Comparison of ENCODE assay signal across 9 cellular contexts in the genomic region with DNA sequence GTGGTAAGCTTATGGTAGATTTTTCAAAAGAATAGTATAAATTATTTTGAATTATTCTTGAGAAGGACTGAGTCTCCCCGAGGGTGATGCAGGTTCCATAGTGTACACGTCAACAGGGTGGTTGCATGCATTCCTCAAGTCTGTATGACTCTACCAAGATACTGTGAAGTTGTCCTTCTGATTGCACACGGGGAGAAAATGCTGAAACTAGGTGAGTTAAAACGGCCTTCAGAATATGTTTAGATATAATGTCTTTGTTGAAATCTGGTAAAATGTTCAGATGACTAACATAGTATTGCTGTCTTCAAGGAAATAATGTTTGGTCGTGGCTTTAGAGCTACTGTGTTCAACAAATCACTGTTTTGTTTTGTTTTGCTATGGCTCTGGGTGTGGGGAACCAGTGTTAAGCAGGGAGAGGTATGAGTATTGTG. TPM values are rescaled to one million over a fixed set of nuclear protein-coding genes. Genes with fewer than 3 reads are reported as not detected.
DNase-seq lines count a peak whose midpoint lies in the region; ATAC-seq and TF ChIP-seq lines count a peak whose summit lies in the region.
"Had no signal": no experiment of that assay in that cellular context is flagged by ENCODE, and none has a peak within 500 bp of the region (broad histone marks: within the 10 kb centered on the region; RNA-seq: fewer than 3 reads in every experiment).

No MANE protein-coding gene starts in this region.

- H3K4me3 ChIP-seq in skin epidermis: peak overlapping the region in 5 of 7 experiments; percentile 6 to 29 (median 14)
- H3K4me3 ChIP-seq: left lung had no signal

- H3K27me3 Mint-ChIP-seq in activated B cell treated with CpG ODN at 0.5 μM for 24 hours (no peaks in the 10 kb centered on the region), endothelial cell (ENCODE audit: unreplicated experiment) (peaks cover 2% of the 10 kb centered on the region)

- H3K9me3 Mint-ChIP-seq in activated B cell treated with CpG ODN at 0.5 μM for 24 hours (no peaks in the 10 kb centered on the region), endothelial cell (ENCODE audit: unreplicated experiment) (no peaks in the 10 kb centered on the region)

- CTCF ChIA-PET in activated B cell treated with CpG ODN at 0.5 μM for 24 hours (lab: Charles Lee): interaction anchor here (1.0 kb wide), 1 partner anchor 260 kb away, joined by 3 read pairs; no protein-coding TSS in a partner anchor

- peak overlapping the region in 19 of 21 experiments; percentile 7 to 85 (median 66) for H3K27ac ChIP-seq in skin epidermis

- POLR2A ChIA-PET in activated B cell treated with CpG ODN at 0.5 μM for 24 hours (lab: Charles Lee): interaction anchor here (0.6 to 18.3 kb wide), 7 partner anchors 9 to 262 kb away, joined by 3 to 388 read pairs (median 4); a partner anchor contains a TSS

- DNase-seq in activated B cell treated with CpG ODN at 0.5 μM for 24 hours (no peak), NCI-H2227 treated with DMSO at 0.1 percent for 48 hours (lab: John Stamatoyannopoulos, UW) (no peak), cerebellar nuclear complex (lab: John Stamatoyannopoulos, UW) (no peak), endothelial cell (ENCODE audit: low spot score) (no peak), NCI-H187 (lab: John Stamatoyannopoulos, UW) (no peak)
- DNase-seq: left lung had no signal

- H3K4me3 Mint-ChIP-seq in activated B cell treated with CpG ODN at 0.5 μM for 24 hours (peak overlapping the region; percentile 71), endothelial cell (ENCODE audit: unreplicated experiment) (no peak overlapping the region)

- no peak for TF ChIP-seq CTCF in activated B cell treated with CpG ODN at 0.5 μM for 24 hours (IDR thresholded peaks at IDR 0.05)
- no peak for TF ChIP-seq CTCF in endothelial cell (IDR thresholded peaks at IDR 0.05; ENCODE audit: unreplicated experiment)

- H3K27ac Mint-ChIP-seq in activated B cell treated with CpG ODN at 0.5 μM for 24 hours (peak overlapping the region; percentile 96), endothelial cell (ENCODE audit: unreplicated experiment) (no peak overlapping the region)

- peaks cover 98% of the 10 kb centered on the region for H3K4me1 Mint-ChIP-seq in activated B cell treated with CpG ODN at 0.5 μM for 24 hours
- H3K4me1 Mint-ChIP-seq in endothelial cell (ENCODE audit: unreplicated experiment): peaks cover 4% of the 10 kb centered on the region

- ATAC-seq in GM18909 (IDR thresholded peaks at IDR 0.05; ENCODE audit: poor library complexity, unreplicated experiment) (peak; percentile 20), HG02884 (IDR thresholded peaks at IDR 0.05; ENCODE audit: unreplicated experiment) (peak; percentile 27), activated B cell treated with CpG ODN at 0.5 μM for 24 hours (ENCODE audit: low read depth) (peak; percentile 19)
- ATAC-seq: left lung had no signal

- intact Hi-C loops in activated B cell treated with CpG ODN at 0.5 μM for 24 hours (cut with micrococcal nuclease): loop anchor here (1.0 to 5.0 kb wide), 3 partner anchors 8 to 34 kb away; no protein-coding TSS in a partner anchor

- H3K36me3 Mint-ChIP-seq in activated B cell treated with CpG ODN at 0.5 μM for 24 hours (ENCODE audit: low read depth) (peaks cover 6% of the 10 kb centered on the region), endothelial cell (ENCODE audit: low read depth, unreplicated experiment) (no peaks in the 10 kb centered on the region)

RNA-seq across cellular contexts. Expression of a gene that starts 22.4 kb away (rescaled TPM):
- total RNA-seq in activated B cell treated with CpG ODN at 0.5 μM for 24 hours (135 and 149 TPM in 2 replicates), endothelial cell (ENCODE audit: unreplicated experiment) (7.9 TPM)

Comparison
In these comparisons a context has a peak if more than half of its experiments do, and no peak if none do; other contexts are left out.
1. RNA of a gene that starts 22.4 kb away (total RNA-seq): 135 to 149 TPM in activated B cell treated with CpG ODN at 0.5 μM for 24 hours; 7.9 TPM in endothelial cell (single experiment); every median in the first group is over 10 times any median in the second.
2. Peak in every context shown above with its lines, with median percentiles within 50 percentile points of each other: ATAC-seq.